8 cellular contexts compared by ENCODE assay signal in genomic region chr21:42652527-42653491, GRCh38. TPM values are rescaled to one million over a fixed set of nuclear protein-coding genes. Genes with fewer than 3 reads are reported as not detected.
DNase-seq lines count a peak whose midpoint lies in the region; ATAC-seq and TF ChIP-seq lines count a peak whose summit lies in the region.

No MANE protein-coding gene starts in this region.

- H3K36me3 ChIP-seq in neutrophil: no peaks in the 10 kb centered on the region

- ATAC-seq in GM18873 (IDR thresholded peaks at IDR 0.05; ENCODE audit: low FRiP score, unreplicated experiment): no peak

- no peak overlapping the region for H3K4me3 ChIP-seq in neutrophil (ENCODE audit: low read depth in 1 of 2, low read length in 1 of 2)

- no peak overlapping the region for H3K27ac Mint-ChIP-seq in HFFc6
- H3K27ac Mint-ChIP-seq in activated CD4-positive, alpha-beta memory T cell treated with anti-CD3 and anti-CD28 coated beads for 36 hours: no peak overlapping the region

- H3K4me1 ChIP-seq in neutrophil (ENCODE audit: control insufficient read depth in 1 of 2, insufficient read depth in 1 of 2, low read depth in 1 of 2, low read length in 1 of 2): peaks cover 0 to 7% of the 10 kb centered on the region in 2 experiments

- CTCF ChIA-PET in activated CD4-positive, alpha-beta memory T cell treated with anti-CD3 and anti-CD28 coated beads for 36 hours (lab: Charles Lee): no interaction called here

- no peak overlapping the region for H3K27ac ChIP-seq in neutrophil

- TF ChIP-seq CTCF in AG09319 (IDR thresholded peaks at IDR 0.05; ENCODE audit: low read depth, low read length): peak; percentile 15
- TF ChIP-seq CTCF in HFFc6 (IDR thresholded peaks at IDR 0.05): peak; percentile 39
- peak; percentile 22 for TF ChIP-seq CTCF in neutrophil (IDR thresholded peaks at IDR 0.05)

- DNase-seq in AG09319 (ENCODE audit: extremely low read depth, low read depth) (no peak), HFFc6 (no peak), glomerular endothelial cell (ENCODE audit: extremely low read depth, low read depth, low spot score) (peak; percentile 7), SKM-1 (lab: John Stamatoyannopoulos, UW; ENCODE audit: unreplicated experiment) (no peak)
- no peak for DNase-seq in activated CD4-positive, alpha-beta memory T cell treated with anti-CD3 and anti-CD28 coated beads for 36 hours
- DNase-seq in stimulated activated CD4-positive, alpha-beta T cell treated with anti-CD3 and anti-CD28 coated beads, Interleukin-1b, Interleukin-23, amount 100 ng/mL, for 48 hours: no peak

- H3K9me3 ChIP-seq in neutrophil: no peaks in the 10 kb centered on the region

- peaks cover 20% of the 10 kb centered on the region for H3K9me3 Mint-ChIP-seq in HFFc6
- H3K9me3 Mint-ChIP-seq in activated CD4-positive, alpha-beta memory T cell treated with anti-CD3 and anti-CD28 coated beads for 36 hours: no peaks in the 10 kb centered on the region

- H3K27me3 ChIP-seq in neutrophil: peaks cover 74% of the 10 kb centered on the region

- POLR2A ChIA-PET in activated CD4-positive, alpha-beta memory T cell treated with anti-CD3 and anti-CD28 coated beads for 36 hours (lab: Charles Lee): interaction anchor here (1.2 kb wide), 1 partner anchor 36 kb away, joined by 3 read pairs; no protein-coding TSS in a partner anchor

- H3K27me3 Mint-ChIP-seq in HFFc6 (ENCODE audit: insufficient read depth): peaks cover 34% of the 10 kb centered on the region
- H3K27me3 Mint-ChIP-seq in activated CD4-positive, alpha-beta memory T cell treated with anti-CD3 and anti-CD28 coated beads for 36 hours: peaks cover 14% of the 10 kb centered on the region

- intact Hi-C loops in activated CD4-positive, alpha-beta memory T cell treated with anti-CD3 and anti-CD28 coated beads for 36 hours (cut with micrococcal nuclease): loop anchor here (5.0 kb wide), 3 partner anchors 36 to 164 kb away; no protein-coding TSS in a partner anchor

- no peak overlapping the region; the same call in 1 of the 2 replicates for H3K4me3 Mint-ChIP-seq in HFFc6
- peak overlapping the region; percentile 70 for H3K4me3 Mint-ChIP-seq in activated CD4-positive, alpha-beta memory T cell treated with anti-CD3 and anti-CD28 coated beads for 36 hours

- H3K4me1 Mint-ChIP-seq in HFFc6 (ENCODE audit: low read depth): no peaks in the 10 kb centered on the region
- H3K4me1 Mint-ChIP-seq in activated CD4-positive, alpha-beta memory T cell treated with anti-CD3 and anti-CD28 coated beads for 36 hours (ENCODE audit: low read depth): peaks cover 11% of the 10 kb centered on the region

- H3K36me3 Mint-ChIP-seq in HFFc6 (ENCODE audit: low read depth): no peaks in the 10 kb centered on the region
- H3K36me3 Mint-ChIP-seq in activated CD4-positive, alpha-beta memory T cell treated with anti-CD3 and anti-CD28 coated beads for 36 hours: no peaks in the 10 kb centered on the region

RNA-seq across cellular contexts. Expression of gene PDE9A, which starts 0.6 kb away (rescaled TPM):
- total RNA-seq in HFFc6 (2021; fragmentation: NEBNext Ultra II Directional; extraction: Animal tissue kit (Norgen Biotek cat#: 25700)): not detected
- total RNA-seq in activated CD4-positive, alpha-beta memory T cell treated with anti-CD3 and anti-CD28 coated beads for 36 hours: 1 to 10 TPM; 7.5 to 8.6 TPM
- 0.19 and 0.41 TPM in 2 replicates for total RNA-seq in glomerular endothelial cell
